9 cellular contexts compared by ENCODE assay signal in the genomic region with DNA sequence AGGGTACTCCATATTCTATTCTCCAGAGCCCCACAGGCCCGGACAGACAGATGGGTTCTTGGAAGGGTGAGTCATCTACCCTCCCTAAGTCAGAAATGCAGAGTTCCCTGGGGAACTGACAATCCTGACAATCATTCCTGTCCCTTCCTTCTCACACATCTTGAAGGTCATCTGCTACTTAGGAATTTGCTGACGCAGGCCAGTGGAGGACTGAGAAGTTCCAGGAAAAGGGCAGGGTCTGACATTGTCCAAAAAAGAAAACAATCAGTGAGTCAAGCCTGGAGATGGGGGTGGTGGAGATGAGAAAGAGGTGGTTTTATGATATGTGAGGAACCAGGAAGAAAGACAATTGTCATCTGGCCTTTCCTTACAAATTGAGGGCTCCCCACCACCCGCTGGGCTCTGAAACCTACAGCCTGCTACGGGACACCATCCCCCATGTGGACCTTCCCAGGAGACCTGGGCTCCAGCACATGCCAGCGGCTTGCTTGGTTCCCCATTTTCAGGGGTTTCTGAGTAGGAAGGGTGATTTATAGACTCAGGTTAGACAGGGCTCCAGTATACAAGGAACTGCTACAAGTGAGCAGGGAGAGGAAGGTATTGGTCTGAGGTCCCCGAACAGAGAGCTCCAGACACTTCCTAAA. TPM values are rescaled to one million over a fixed set of nuclear protein-coding genes. Genes with fewer than 3 reads are reported as not detected.
DNase-seq lines count a peak whose midpoint lies in the region; TF ChIP-seq lines count a peak whose summit lies in the region.
"Had no signal": no experiment of that assay in that cellular context is flagged by ENCODE, and none has a peak within 500 bp of the region (broad histone marks: within the 10 kb centered on the region; RNA-seq: fewer than 3 reads in every experiment).

No MANE protein-coding gene starts in this region.

- peaks cover 3% of the 10 kb centered on the region for H3K79me1 ChIP-seq in mesendoderm (ENCODE audit: low read length)

- H3K9ac ChIP-seq in mesendoderm (ENCODE audit: low read length), result no peak overlapping the region

- no peak overlapping the region for H4K5ac ChIP-seq in mesendoderm (ENCODE audit: low read length)

- H3K4me1 ChIP-seq in mesendoderm (ENCODE audit: control insufficient read depth, low read depth, low read length), result peaks cover 8% of the 10 kb centered on the region
- peaks cover 5% of the 10 kb centered on the region for H3K4me1 ChIP-seq in prostate gland (replicated peaks)
- no peaks in the 10 kb centered on the region for H3K4me1 ChIP-seq in BE2C

- H3K79me2 ChIP-seq in mesendoderm (ENCODE audit: control insufficient read depth, insufficient read depth, low read length), result no peaks in the 10 kb centered on the region

- H3K27ac ChIP-seq in mesendoderm (ENCODE audit: low read depth, low read length) (peak overlapping the region; percentile 30), prostate gland (peak overlapping the region in 1 of 2 donors; percentile 52)

- no peak overlapping the region for H2BK15ac ChIP-seq in mesendoderm (replicated peaks; ENCODE audit: low read depth)

- TF ChIP-seq POLR2A in prostate gland (IDR thresholded peaks at IDR 0.05), result no peak

- no peak overlapping the region for H2BK120ac ChIP-seq in mesendoderm (ENCODE audit: low read depth, low read length)

- no peaks in the 10 kb centered on the region for H3K36me3 ChIP-seq in mesendoderm (ENCODE audit: control insufficient read depth, insufficient read depth, low read length)
- no peaks in the 10 kb centered on the region for H3K36me3 ChIP-seq in prostate gland
- no peaks in the 10 kb centered on the region for H3K36me3 ChIP-seq in BE2C

- H2BK5ac ChIP-seq in mesendoderm (ENCODE audit: low read length), result no peak overlapping the region

- peak overlapping the region; percentile 16 for H3K18ac ChIP-seq in mesendoderm (ENCODE audit: low read length)

- no peaks in the 10 kb centered on the region for H3K9me3 ChIP-seq in prostate gland
- no peaks in the 10 kb centered on the region for H3K9me3 ChIP-seq in BE2C

- intact Hi-C loops in posterior vena cava (cut with DNase I), result no loop called here
- intact Hi-C loops in prostate gland (cut with DNase I), result no loop called here

- no peak overlapping the region for H3K56ac ChIP-seq in mesendoderm (ENCODE audit: low read length)

- no CpG with 5 or more reads among the region's 6 CpGs for WGBS in mesendoderm (ENCODE audit: extremely low coverage, insufficient coverage, low lambda C conversion rate)
- 77% methylated on average over 6 of the region's 6 CpGs for WGBS in prostate gland

- H3K23ac ChIP-seq in mesendoderm (ENCODE audit: low read length), result no peak overlapping the region

- no peak overlapping the region for H4K8ac ChIP-seq in mesendoderm (ENCODE audit: low read depth, low read length)

- H3K27me3 ChIP-seq in mesendoderm (ENCODE audit: insufficient read depth, low read length, poor library complexity), result no peaks in the 10 kb centered on the region
- no peaks in the 10 kb centered on the region for H3K27me3 ChIP-seq in prostate gland (replicated peaks; ENCODE audit: insufficient read depth)
- no peaks in the 10 kb centered on the region for H3K27me3 ChIP-seq in BE2C

- no peak overlapping the region for H2AK5ac ChIP-seq in mesendoderm (ENCODE audit: low read length)

- TF ChIP-seq CTCF in cardiac fibroblast (IDR thresholded peaks at IDR 0.05; ENCODE audit: low read depth, low read length) (no peak), prostate gland (IDR thresholded peaks at IDR 0.05) (no peak), BE2C (IDR thresholded peaks at IDR 0.05; ENCODE audit: low read depth, low read length) (no peak)

- H3K4me3 ChIP-seq in cardiac fibroblast (replicated peaks in 1 of 2; ENCODE audit: low read depth in 2 of 2, low read length in 2 of 2) (no peak overlapping the region), mesendoderm (ENCODE audit: low read length) (no peak overlapping the region), prostate gland (no peak overlapping the region), BE2C (ENCODE audit: low read depth, low read length) (no peak overlapping the region)

- no peak overlapping the region for H3K4ac ChIP-seq in mesendoderm (ENCODE audit: low read depth, low read length)

- no peak overlapping the region for H3K4me2 ChIP-seq in mesendoderm (ENCODE audit: low read length)

- peak; percentile 100 for DNase-seq in EH (ENCODE audit: low read depth)
- peak; percentile 98 for DNase-seq in LHCN-M2 (ENCODE audit: low read depth)
- peak; percentile 96 to 98 for DNase-seq in cardiac fibroblast (ENCODE audit: low read depth in 2 of 2)
- peak; percentile 92 for DNase-seq in mesendoderm
- no peak for DNase-seq in posterior vena cava (ENCODE audit: low spot score)
- no peak for DNase-seq in prostate gland (ENCODE audit: low spot score)
- no peak for DNase-seq in NCI-H1417 (lab: John Stamatoyannopoulos, UW)
- DNase-seq in BE2C, result no peak

RNA-seq across cellular contexts. Expression of a gene that starts 12.9 kb away (rescaled TPM):
- total RNA-seq in LHCN-M2 (2014; rRNA removed) (827 and 995 TPM in 2 replicates), posterior vena cava (1,000 to 10,000 TPM in 1 of 2 donors, 100 to 1,000 TPM in 1; 654 to 1,001 TPM), prostate gland (100 to 1,000 TPM; 205 to 274 TPM)
- polyA plus RNA-seq in LHCN-M2 (2012), result 838 TPM
- polyA plus RNA-seq in mesendoderm (2013, experiment 1 of 2), result 39.5 TPM
- 40.7 TPM for polyA plus RNA-seq in mesendoderm (2013, experiment 2 of 2)
- polyA plus RNA-seq in BE2C (2012; ENCODE audit: insufficient read depth, insufficient read length, low read depth), result 7.1 TPM

RNA-seq across cellular contexts. Expression of a gene that starts 22.7 kb away (rescaled TPM):
- 1.1 TPM in 1 of 2 replicates, not detected in the other for total RNA-seq in LHCN-M2 (2014; rRNA removed)
- 0.19 TPM for polyA plus RNA-seq in LHCN-M2 (2012)
- not detected for polyA plus RNA-seq in mesendoderm (2013, experiment 1 of 2)
- 0.08 TPM for polyA plus RNA-seq in mesendoderm (2013, experiment 2 of 2)
- total RNA-seq in posterior vena cava, result 1 to 10 TPM; 1.3 to 2.2 TPM
- total RNA-seq in prostate gland, result not detected
- polyA plus RNA-seq in BE2C (2012; ENCODE audit: insufficient read depth, insufficient read length, low read depth), result not detected
- total RNA-seq: H1 had no signal
- polyA plus RNA-seq: H1 had no signal

RNA-seq across cellular contexts. Expression of a gene that starts 51.0 kb away (rescaled TPM):
- total RNA-seq in LHCN-M2 (2014; rRNA removed) (23.0 and 28.5 TPM in 2 replicates), posterior vena cava (10 to 100 TPM; 29.4 to 32.9 TPM), prostate gland (10 to 100 TPM; 24.5 to 45.0 TPM)
- 9.0 TPM for polyA plus RNA-seq in LHCN-M2 (2012)
- 11.3 TPM for polyA plus RNA-seq in mesendoderm (2013, experiment 1 of 2)
- polyA plus RNA-seq in mesendoderm (2013, experiment 2 of 2), result 14.0 TPM
- 13.9 TPM for polyA plus RNA-seq in BE2C (2012; ENCODE audit: insufficient read depth, insufficient read length, low read depth)

Comparison
In these comparisons a context has a peak if more than half of its experiments do, and no peak if none do; other contexts are left out.
1. DNase-seq: peak in EH (single experiment), LHCN-M2 (single experiment), cardiac fibroblast (2 of 2) and mesendoderm (single experiment); none in posterior vena cava (single experiment), prostate gland (single experiment), NCI-H1417 (0 of 3) and BE2C (single experiment).